Comparison of ENCODE assay signal across 16 cellular contexts in the genomic region with DNA sequence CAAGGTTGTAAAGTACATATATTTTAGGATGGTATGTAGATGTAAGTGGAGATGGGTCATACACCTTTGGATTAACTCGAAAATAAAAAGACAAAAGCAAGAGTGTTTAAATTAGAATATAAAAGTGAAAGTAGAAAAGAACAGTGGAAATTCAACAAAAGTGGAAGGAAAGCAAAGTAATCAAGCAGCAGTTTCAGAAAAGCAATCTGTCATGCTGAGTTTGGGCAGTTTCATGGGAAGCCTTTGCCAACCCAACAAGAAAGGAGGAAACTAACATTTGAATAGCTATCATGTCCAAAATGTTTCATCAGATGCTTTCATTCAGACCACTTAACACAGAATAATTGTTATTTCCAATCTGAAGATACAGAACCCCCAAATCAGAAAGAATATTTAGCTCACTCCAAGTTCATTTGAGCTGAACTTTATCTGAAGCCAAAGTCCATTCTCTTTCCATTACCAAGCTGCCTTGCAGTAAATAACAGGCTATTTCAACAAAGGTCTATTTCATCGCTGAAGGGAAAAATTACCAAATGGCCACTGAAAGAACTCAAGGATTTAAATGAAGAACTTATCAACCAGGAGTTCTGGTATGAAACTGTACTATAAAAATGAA. TPM values are rescaled to one million over a fixed set of nuclear protein-coding genes. Genes with fewer than 3 reads are reported as not detected.
DNase-seq lines count a peak whose midpoint lies in the region; ATAC-seq, FAIRE-seq and TF ChIP-seq lines count a peak whose summit lies in the region.
"Had no signal": no experiment of that assay in that cellular context is flagged by ENCODE, and none has a peak within 500 bp of the region (broad histone marks: within the 10 kb centered on the region; RNA-seq: fewer than 3 reads in every experiment).

No MANE protein-coding gene starts in this region.

- no peak overlapping the region for H3K4me3 ChIP-seq in liver (ENCODE audit: low read depth in 1 of 3, low read length in 3 of 3)
- H3K4me3 ChIP-seq in pancreas: no peak overlapping the region
- H3K4me3 ChIP-seq: heart right ventricle, left ventricle myocardium inferior, MG63, ovary had no signal

- H3K4me3 Mint-ChIP-seq in stimulated activated naive CD8-positive, alpha-beta T cell treated with anti-CD3 and anti-CD28 coated beads, Interleukin-15, Interleukin-2, amounts not matched to agents 100 ng/mL and 50 ng/mL, for 24 hours: peak overlapping the region; percentile 11
- peak overlapping the region; percentile 19 for H3K4me3 Mint-ChIP-seq in T-helper 17 cell

- H3K36me3 ChIP-seq in liver (ENCODE audit: control insufficient read depth in 4 of 4, insufficient read depth in 3 of 4, low read depth in 1 of 4, low read length in 3 of 4): peaks cover 0 to 10% (median 4%) of the 10 kb centered on the region in 4 donors
- peaks cover 0 to 5% (median 0%) of the 10 kb centered on the region in 3 donors for H3K36me3 ChIP-seq in pancreas
- H3K36me3 ChIP-seq: ovary had no signal

- H3K36me3 Mint-ChIP-seq in stimulated activated naive CD8-positive, alpha-beta T cell treated with anti-CD3 and anti-CD28 coated beads, Interleukin-15, Interleukin-2, amounts not matched to agents 100 ng/mL and 50 ng/mL, for 24 hours (ENCODE audit: low read depth): peaks cover 16% of the 10 kb centered on the region
- peaks cover 4% of the 10 kb centered on the region for H3K36me3 Mint-ChIP-seq in T-helper 17 cell (ENCODE audit: low read depth)

- H3K27me3 ChIP-seq in liver (ENCODE audit: control insufficient read depth in 4 of 4, insufficient read depth in 4 of 4, low read length in 3 of 4) (no peaks in the 10 kb centered on the region), pancreas (peaks cover 0 to 3% (median 0%) of the 10 kb centered on the region in 4 donors)
- H3K27me3 ChIP-seq: MG63, ovary had no signal

- 40% methylated on average over 2 of the region's 2 CpGs for WGBS in liver
- 59 to 84% methylated on average over 2 of the region's 2 CpGs for WGBS in pancreas, 2 donors

- no peak for FAIRE-seq in pancreas (lab: Jason Lieb, UNC)
- FAIRE-seq: endothelial cell of umbilical vein had no signal

- H3K27me3 Mint-ChIP-seq in stimulated activated naive CD8-positive, alpha-beta T cell treated with anti-CD3 and anti-CD28 coated beads, Interleukin-15, Interleukin-2, amounts not matched to agents 100 ng/mL and 50 ng/mL, for 24 hours: no peaks in the 10 kb centered on the region
- peaks cover 10% of the 10 kb centered on the region for H3K27me3 Mint-ChIP-seq in T-helper 17 cell

- no peak for DNase-seq in stimulated activated naive CD8-positive, alpha-beta T cell treated with anti-CD3 and anti-CD28 coated beads, Interleukin-15, Interleukin-2, amounts not matched to agents 100 U/mL and 50 U/mL, for 24 hours
- DNase-seq in T-helper 17 cell: no peak
- DNase-seq in occipital lobe (lab: John Stamatoyannopoulos, UW): no peak
- DNase-seq in cerebellar nuclear complex (lab: John Stamatoyannopoulos, UW): no peak
- DNase-seq in hepatic stellate cell (ENCODE audit: low spot score): no peak
- DNase-seq in pancreas: no peak
- DNase-seq: heart right ventricle; left ventricle myocardium inferior; MG63; NCI-H2171 treated with DMSO at 0.1 percent for 48 hours; ovary; stimulated activated CD4-positive, alpha-beta T cell treated with anti-CD3 and anti-CD28 coated beads, Interleukin-1b, Interleukin-23, amount 100 ng/mL, for 48 hours had no signal

- H3K27ac ChIP-seq in liver (ENCODE audit: low read depth in 1 of 2, low read length in 2 of 2) (no peak overlapping the region), pancreas (no peak overlapping the region)
- H3K27ac ChIP-seq: ovary had no signal

- no peak for TF ChIP-seq CTCF in liver (IDR thresholded peaks at IDR 0.05; ENCODE audit: low read depth, low read length, missing input control)
- no peak for TF ChIP-seq CTCF in pancreas (IDR thresholded peaks at IDR 0.05)

- H3K9ac ChIP-seq in liver (ENCODE audit: low read depth in 1 of 2, low read length in 2 of 2): no peak overlapping the region

- intact Hi-C loops in pancreas (cut with DNase I): no loop called here

- peaks cover 45% of the 10 kb centered on the region for H3K4me1 Mint-ChIP-seq in stimulated activated naive CD8-positive, alpha-beta T cell treated with anti-CD3 and anti-CD28 coated beads, Interleukin-15, Interleukin-2, amounts not matched to agents 100 ng/mL and 50 ng/mL, for 24 hours (ENCODE audit: low read depth)
- H3K4me1 Mint-ChIP-seq in T-helper 17 cell: peaks cover 29% of the 10 kb centered on the region

- H3K4me1 ChIP-seq in liver (ENCODE audit: control insufficient read depth in 4 of 4, insufficient read depth in 4 of 4, low read length in 3 of 4) (peaks cover 5 to 19% (median 18%) of the 10 kb centered on the region in 4 donors), pancreas (peaks cover 6 to 8% (median 7%) of the 10 kb centered on the region in 3 donors)

- H3K9me3 Mint-ChIP-seq in stimulated activated naive CD8-positive, alpha-beta T cell treated with anti-CD3 and anti-CD28 coated beads, Interleukin-15, Interleukin-2, amounts not matched to agents 100 ng/mL and 50 ng/mL, for 24 hours: no peaks in the 10 kb centered on the region

- no peaks in the 10 kb centered on the region for H3K9me3 ChIP-seq in T-helper 17 cell (ENCODE audit: control insufficient read depth, low read length, poor library complexity, severe bottlenecking)
- no peaks in the 10 kb centered on the region for H3K9me3 ChIP-seq in liver (ENCODE audit: control insufficient read depth in 4 of 4, low read length in 3 of 4)
- H3K9me3 ChIP-seq in pancreas: no peaks in the 10 kb centered on the region
- H3K9me3 ChIP-seq: heart right ventricle, left ventricle myocardium inferior, MG63, ovary had no signal

- TF ChIP-seq RAD21 in liver (IDR thresholded peaks at IDR 0.05): no peak

- ATAC-seq in stimulated activated naive CD8-positive, alpha-beta T cell treated with anti-CD3 and anti-CD28 coated beads, Interleukin-15, Interleukin-2, amounts not matched to agents 100 U/mL and 50 U/mL, for 24 hours: no peak
- ATAC-seq in T-helper 17 cell: no peak
- no peak for ATAC-seq in pancreas
- ATAC-seq: heart right ventricle had no signal

- peak overlapping the region; percentile 98 for H3K27ac Mint-ChIP-seq in stimulated activated naive CD8-positive, alpha-beta T cell treated with anti-CD3 and anti-CD28 coated beads, Interleukin-15, Interleukin-2, amounts not matched to agents 100 ng/mL and 50 ng/mL, for 24 hours
- H3K27ac Mint-ChIP-seq in T-helper 17 cell: peak overlapping the region; percentile 99

TF ChIP-seq in liver, 16 proteins besides CTCF, POLR2A, EP300 and RAD21 (continues in another document):
- TF ChIP-seq RXRA (IDR thresholded peaks at IDR 0.05) (peak in 1 of 2 donors; percentile 8), TAF1 (conservative IDR thresholded peaks at IDR 0.05) (no peak), NR2F2 (IDR thresholded peaks at IDR 0.05) (no peak), GABPA (IDR thresholded peaks at IDR 0.05 in 1 of 2, conservative IDR thresholded peaks at IDR 0.05 in 1 of 2) (no peak), FOXA2 (IDR thresholded peaks at IDR 0.05) (no peak), EGR1 (IDR thresholded peaks at IDR 0.05; ENCODE audit: low read depth in 2 of 2) (no peak), FOXA1 (IDR thresholded peaks at IDR 0.05) (no peak), JUND (IDR thresholded peaks at IDR 0.05) (peak; percentile 17 to 22), YY1 (IDR thresholded peaks at IDR 0.05) (peak; percentile 25)
- TF ChIP-seq, protein P1, sequence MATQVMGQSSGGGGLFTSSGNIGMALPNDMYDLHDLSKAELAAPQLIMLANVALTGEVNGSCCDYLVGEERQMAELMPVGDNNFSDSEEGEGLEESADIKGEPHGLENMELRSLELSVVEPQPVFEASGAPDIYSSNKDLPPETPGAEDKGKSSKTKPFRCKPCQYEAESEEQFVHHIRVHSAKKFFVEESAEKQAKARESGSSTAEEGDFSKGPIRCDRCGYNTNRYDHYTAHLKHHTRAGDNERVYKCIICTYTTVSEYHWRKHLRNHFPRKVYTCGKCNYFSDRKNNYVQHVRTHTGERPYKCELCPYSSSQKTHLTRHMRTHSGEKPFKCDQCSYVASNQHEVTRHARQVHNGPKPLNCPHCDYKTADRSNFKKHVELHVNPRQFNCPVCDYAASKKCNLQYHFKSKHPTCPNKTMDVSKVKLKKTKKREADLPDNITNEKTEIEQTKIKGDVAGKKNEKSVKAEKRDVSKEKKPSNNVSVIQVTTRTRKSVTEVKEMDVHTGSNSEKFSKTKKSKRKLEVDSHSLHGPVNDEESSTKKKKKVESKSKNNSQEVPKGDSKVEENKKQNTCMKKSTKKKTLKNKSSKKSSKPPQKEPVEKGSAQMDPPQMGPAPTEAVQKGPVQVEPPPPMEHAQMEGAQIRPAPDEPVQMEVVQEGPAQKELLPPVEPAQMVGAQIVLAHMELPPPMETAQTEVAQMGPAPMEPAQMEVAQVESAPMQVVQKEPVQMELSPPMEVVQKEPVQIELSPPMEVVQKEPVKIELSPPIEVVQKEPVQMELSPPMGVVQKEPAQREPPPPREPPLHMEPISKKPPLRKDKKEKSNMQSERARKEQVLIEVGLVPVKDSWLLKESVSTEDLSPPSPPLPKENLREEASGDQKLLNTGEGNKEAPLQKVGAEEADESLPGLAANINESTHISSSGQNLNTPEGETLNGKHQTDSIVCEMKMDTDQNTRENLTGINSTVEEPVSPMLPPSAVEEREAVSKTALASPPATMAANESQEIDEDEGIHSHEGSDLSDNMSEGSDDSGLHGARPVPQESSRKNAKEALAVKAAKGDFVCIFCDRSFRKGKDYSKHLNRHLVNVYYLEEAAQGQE (IDR thresholded peaks at IDR 0.05): no peak

RNA-seq across cellular contexts. Expression of a gene that starts 1.8 kb away (rescaled TPM):
- 10 to 100 TPM; 57.6 to 58.8 TPM for total RNA-seq in T-helper 17 cell
- 10 to 100 TPM; 11.6 to 20.0 TPM for total RNA-seq in liver
- 1 to 10 TPM; 5.3 to 8.4 TPM for polyA plus RNA-seq in liver
- 29.3 TPM for total RNA-seq in occipital lobe
- total RNA-seq in pancreas: 1 to 10 TPM; 6.3 to 8.5 (median 7.6) TPM
- polyA plus RNA-seq in pancreas: 10 to 100 TPM in 1 of 2 donors, 1 to 10 TPM in 1; 8.0 to 15.9 TPM

RNA-seq across cellular contexts. Expression of a gene that starts 24.4 kb away (rescaled TPM):
- under 1 TPM; 0.25 to 0.57 TPM for total RNA-seq in T-helper 17 cell
- 10 to 100 TPM in 1 of 2 donors, under 1 TPM in 1; 0.33 to 81.4 TPM for total RNA-seq in liver
- 1 to 10 TPM in 1 of 2 donors, under 1 TPM in 1; 0.76 to 4.0 TPM for polyA plus RNA-seq in liver
- 8.0 TPM for total RNA-seq in occipital lobe
- total RNA-seq in pancreas: 1 to 10 TPM in 1 of 6 donors, under 1 TPM in 5; 0.19 to 1.5 (median 0.42) TPM
- under 1 TPM; 0.72 to 0.82 TPM for polyA plus RNA-seq in pancreas

RNA-seq across cellular contexts. Expression of a gene that starts 34.4 kb away (rescaled TPM):
- not detected for total RNA-seq in T-helper 17 cell
- total RNA-seq in liver: not detected
- not detected for polyA plus RNA-seq in liver
- 0.94 TPM for total RNA-seq in occipital lobe
- not detected for total RNA-seq in pancreas
- polyA plus RNA-seq in pancreas: under 1 TPM in 1 of 2 donors, not detected in 1; 0.07 TPM
- total RNA-seq: endothelial cell of umbilical vein; left ventricle myocardium inferior; T-helper 2 cell treated with Interferon-gamma antibody and Interleukin-4, amounts not matched to agents 100 ng/mL and 5 ng/mL, for 36 hours had no signal
